ENCODE assay signal across 13 cellular contexts in genomic region chr1:11158291-11158690, GRCh38. TPM values are rescaled to one million over a fixed set of nuclear protein-coding genes. Genes with fewer than 3 reads are reported as not detected.
DNase-seq lines count a peak whose midpoint lies in the region; ATAC-seq lines count a peak whose summit lies in the region.
"Had no signal": no experiment of that assay in that cellular context is flagged by ENCODE, and none has a peak within 500 bp of the region (broad histone marks: within the 10 kb centered on the region; RNA-seq: fewer than 3 reads in every experiment).

No MANE protein-coding gene starts in this region.

- no peak overlapping the region for H3K9ac ChIP-seq in stomach smooth muscle (ENCODE audit: low read length in 2 of 2)
- H3K9ac ChIP-seq: neural progenitor cell had no signal

- no peaks in the 10 kb centered on the region for H3K9me3 ChIP-seq in stomach smooth muscle (ENCODE audit: control insufficient read depth in 2 of 2, low read length in 2 of 2)

- H3K36me3 ChIP-seq in stomach smooth muscle (ENCODE audit: control insufficient read depth in 2 of 2, insufficient read depth in 2 of 2, low read length in 2 of 2) = peaks cover 14% of the 10 kb centered on the region in 2 donors

- peak; percentile 9 for ATAC-seq in left ventricle myocardium superior
- no peak for ATAC-seq in left colon
- ATAC-seq in HG02759 (IDR thresholded peaks at IDR 0.05; ENCODE audit: unreplicated experiment) = no peak
- ATAC-seq: K562 had no signal

- H3K4me3 ChIP-seq in stomach smooth muscle (ENCODE audit: low read length in 2 of 2) = peak overlapping the region in 1 of 2 donors; percentile 14
- H3K4me3 ChIP-seq: K562, neural progenitor cell had no signal

- 65 to 89% (median 70%) methylated on average over 3 of the region's 3 CpGs for WGBS in adipose tissue, 3 donors

- no peaks in the 10 kb centered on the region for H3K27me3 ChIP-seq in stomach smooth muscle (ENCODE audit: control insufficient read depth in 1 of 2, insufficient read depth in 2 of 2, low read length in 2 of 2)
- H3K27me3 ChIP-seq: neural progenitor cell had no signal

- H3K27ac ChIP-seq in adipose tissue (ENCODE audit: low read depth, low read length) (peak overlapping the region; percentile 2), stomach smooth muscle (ENCODE audit: low read length) (peak overlapping the region; percentile 60)
- H3K27ac ChIP-seq: neural progenitor cell had no signal

- H3K4me1 ChIP-seq in stomach smooth muscle (ENCODE audit: control insufficient read depth, insufficient read depth, low read length) = peaks cover 20% of the 10 kb centered on the region
- H3K4me1 ChIP-seq: neural progenitor cell had no signal

- intact Hi-C loops in left ventricle myocardium superior (cut with micrococcal nuclease) = no loop called here
- intact Hi-C loops in left colon (cut with DNase I, micrococcal nuclease) = no loop called here

- DNase-seq in NCI-H1092 treated with DMSO at 0.1 percent for 48 hours (lab: John Stamatoyannopoulos, UW) = peak; percentile 59
- DNase-seq in NCI-H1092 (lab: John Stamatoyannopoulos, UW) = no peak
- DNase-seq in left ventricle myocardium superior = no peak
- no peak for DNase-seq in left colon
- DNase-seq in NCI-H128 (lab: John Stamatoyannopoulos, UW; ENCODE audit: unreplicated experiment) = no peak
- DNase-seq: 8988T; activated naive CD8-positive, alpha-beta T cell treated with anti-CD3 and anti-CD28 coated beads for 36 hours; stimulated activated CD4-positive, alpha-beta T cell treated with anti-CD3 and anti-CD28 coated beads, Interleukin-4, amount 100 ng/mL, for 1 hour had no signal

RNA-seq across cellular contexts. Expression of gene ANGPTL7, which starts 30.9 kb away (rescaled TPM):
- 1 to 10 TPM in 2 of 3 donors, under 1 TPM in 1; 0.45 to 1.7 (median 1.1) TPM for polyA plus RNA-seq in adipose tissue
- total RNA-seq in left ventricle myocardium superior = 1.0 TPM
- under 1 TPM; 0.34 to 0.81 TPM for total RNA-seq in left colon
- total RNA-seq: activated naive CD8-positive, alpha-beta T cell treated with anti-CD3 and anti-CD28 coated beads for 36 hours; K562 had no signal
- polyA plus RNA-seq: K562 had no signal

RNA-seq across cellular contexts. Expression of gene EXOSC10, which starts 58.6 kb away (rescaled TPM):
- polyA plus RNA-seq in adipose tissue = 10 to 100 TPM; 21.2 to 31.6 (median 25.1) TPM
- total RNA-seq in left ventricle myocardium superior (20.4 TPM), left colon (10 to 100 TPM; 38.2 to 54.3 TPM)
